Comparison of ENCODE assay signal across 9 cellular contexts in the genomic region with DNA sequence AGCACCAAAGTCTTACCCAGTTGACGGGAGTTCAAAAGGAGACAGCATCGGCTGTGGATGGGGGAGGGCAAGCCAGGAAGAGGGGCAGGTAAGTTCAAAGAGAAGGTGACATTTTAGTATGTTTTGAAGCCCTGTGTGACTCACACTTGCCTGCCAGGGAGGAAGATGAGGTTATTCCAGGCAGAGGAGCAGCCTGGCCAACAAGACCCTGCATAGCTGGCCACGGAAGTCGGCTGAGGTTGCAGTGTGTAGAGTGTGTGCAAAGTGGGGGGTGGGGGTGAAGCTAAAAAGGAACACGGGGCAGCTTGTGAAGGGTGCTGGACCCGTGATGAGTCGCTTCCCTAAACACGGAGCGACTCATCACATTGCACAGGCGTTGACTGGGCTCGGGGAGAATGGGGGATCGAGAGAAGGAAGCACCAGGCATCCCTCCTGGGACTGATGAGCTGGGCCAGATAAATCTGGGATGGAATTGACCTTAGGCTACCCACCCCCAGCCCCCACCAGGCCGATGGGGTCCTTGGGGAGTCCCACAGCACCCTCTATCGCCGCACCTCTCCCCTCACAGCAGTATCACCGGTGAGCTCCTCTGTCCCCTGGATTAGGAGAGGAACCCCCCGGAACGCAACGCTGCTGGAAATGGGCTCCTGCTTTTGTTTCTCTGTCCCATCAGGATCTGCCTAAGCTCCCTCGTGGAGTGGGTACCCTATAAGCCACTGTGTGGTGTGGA.
DNase-seq lines count a peak whose midpoint lies in the region; ATAC-seq and TF ChIP-seq lines count a peak whose summit lies in the region.
"Had no signal": no experiment of that assay in that cellular context is flagged by ENCODE, and none has a peak within 500 bp of the region (broad histone marks: within the 10 kb centered on the region; RNA-seq: fewer than 3 reads in every experiment).

No MANE protein-coding gene starts in this region.

- H3K27me3 Mint-ChIP-seq in natural killer cell treated with Interleukin-12 subunit alpha and Interleukin-12 subunit beta and Interleukin-15 and Interleukin-18, amount 100 ng/mL, for 72 hours = no peaks in the 10 kb centered on the region

- no peaks in the 10 kb centered on the region for H3K9me3 Mint-ChIP-seq in natural killer cell treated with Interleukin-12 subunit alpha and Interleukin-12 subunit beta and Interleukin-15 and Interleukin-18, amount 100 ng/mL, for 72 hours

- H4K20me1 ChIP-seq in Karpas-422 (ENCODE audit: insufficient read depth, low read depth, low read length) = no peaks in the 10 kb centered on the region

- WGBS in transverse colon (ENCODE audit: low coverage in 1 of 2), 2 donors = 78 to 80% methylated on average over 3 to 20 of the region's 20 CpGs

- H3K4me3 ChIP-seq in right atrium auricular region = no peak overlapping the region
- H3K4me3 ChIP-seq in transverse colon = no peak overlapping the region
- no peak overlapping the region for H3K4me3 ChIP-seq in Karpas-422 (ENCODE audit: low read length)
- H3K4me3 ChIP-seq: SJSA1 had no signal

- no peak for TF ChIP-seq POLR2A in transverse colon (IDR thresholded peaks at IDR 0.05)

- intact Hi-C loops in Right ventricle myocardium superior (cut with DNase I) (loop anchor here (5.0 to 10.0 kb wide), 3 partner anchors 208 to 956 kb away; no protein-coding TSS in a partner anchor), transverse colon (cut with DNase I; ENCODE audit: low total_unique reads) (no loop called here)

- H3K27ac ChIP-seq in right atrium auricular region (no peak overlapping the region), transverse colon (no peak overlapping the region), Karpas-422 (ENCODE audit: low read length) (no peak overlapping the region)
- H3K27ac ChIP-seq: SJSA1 had no signal

- H3K36me3 ChIP-seq in right atrium auricular region (no peaks in the 10 kb centered on the region), transverse colon (no peaks in the 10 kb centered on the region), Karpas-422 (ENCODE audit: insufficient read depth, low read length) (no peaks in the 10 kb centered on the region)
- H3K36me3 ChIP-seq: SJSA1 had no signal

- H3K9me3 ChIP-seq in right atrium auricular region (no peaks in the 10 kb centered on the region), transverse colon (no peaks in the 10 kb centered on the region), Karpas-422 (ENCODE audit: low read length) (no peaks in the 10 kb centered on the region)
- H3K9me3 ChIP-seq: SJSA1 had no signal

- H3K4me1 Mint-ChIP-seq in natural killer cell treated with Interleukin-12 subunit alpha and Interleukin-12 subunit beta and Interleukin-15 and Interleukin-18, amount 100 ng/mL, for 72 hours (ENCODE audit: low read depth in 2 of 2) = peaks cover 55 to 57% of the 10 kb centered on the region in 2 donors

- H3K27me3 ChIP-seq in right atrium auricular region = no peaks in the 10 kb centered on the region
- H3K27me3 ChIP-seq in transverse colon = no peaks in the 10 kb centered on the region
- H3K27me3 ChIP-seq in Karpas-422 (ENCODE audit: low read length) = no peaks in the 10 kb centered on the region
- H3K27me3 ChIP-seq: SJSA1 had no signal

- no peak overlapping the region for H3K9ac ChIP-seq in Karpas-422 (ENCODE audit: low read length)

- H3K27ac Mint-ChIP-seq in natural killer cell treated with Interleukin-12 subunit alpha and Interleukin-12 subunit beta and Interleukin-15 and Interleukin-18, amount 100 ng/mL, for 72 hours = peak overlapping the region; percentile 73 to 91

- no peak overlapping the region for H2AFZ ChIP-seq in Karpas-422 (ENCODE audit: low read length)

- no peaks in the 10 kb centered on the region for H3K36me3 Mint-ChIP-seq in natural killer cell treated with Interleukin-12 subunit alpha and Interleukin-12 subunit beta and Interleukin-15 and Interleukin-18, amount 100 ng/mL, for 72 hours

- H3K79me2 ChIP-seq in Karpas-422 (ENCODE audit: low read length) = no peaks in the 10 kb centered on the region

- H3K4me1 ChIP-seq in right atrium auricular region = no peaks in the 10 kb centered on the region
- no peaks in the 10 kb centered on the region for H3K4me1 ChIP-seq in transverse colon
- peaks cover 9% of the 10 kb centered on the region for H3K4me1 ChIP-seq in Karpas-422 (ENCODE audit: low read length)
- H3K4me1 ChIP-seq: SJSA1 had no signal

- DNase-seq in Right ventricle myocardium superior (no peak), right atrium auricular region (ENCODE audit: low spot score) (no peak), transverse colon (peak; percentile 24), Karpas-422 (no peak), mucosa of gallbladder (ENCODE audit: low spot score) (no peak)
- peak; percentile 43 to 56 for DNase-seq in activated T-helper 1 cell treated with anti-CD3 and anti-CD28 coated beads, Interleukin-2, amount 50 U/mL, for 16 hours (ENCODE audit: low read depth in 1 of 2, low spot score in 1 of 2)
- no peak for DNase-seq in natural killer cell treated with Interleukin-12 subunit alpha and Interleukin-12 subunit beta and Interleukin-15 and Interleukin-18, amount 100 ng/mL, for 72 hours (ENCODE audit: low spot score)

- TF ChIP-seq EP300 in transverse colon (IDR thresholded peaks at IDR 0.05; ENCODE audit: low read depth) = no peak

- peak; percentile 28 for ATAC-seq in Right ventricle myocardium superior (ENCODE audit: poor library complexity)
- peak; percentile 76 to 82 for ATAC-seq in natural killer cell treated with Interleukin-12 subunit alpha and Interleukin-12 subunit beta and Interleukin-15 and Interleukin-18, amount 100 ng/mL, for 72 hours
- no peak for ATAC-seq in GM18498 (IDR thresholded peaks at IDR 0.05; ENCODE audit: unreplicated experiment)

- H3K4me2 ChIP-seq in Karpas-422 (ENCODE audit: low read depth, low read length, poor library complexity, severe bottlenecking) = no peak overlapping the region

- H3K4me3 Mint-ChIP-seq in natural killer cell treated with Interleukin-12 subunit alpha and Interleukin-12 subunit beta and Interleukin-15 and Interleukin-18, amount 100 ng/mL, for 72 hours = peak overlapping the region; percentile 61

- no peaks in the 10 kb centered on the region for H3K9me2 ChIP-seq in Karpas-422 (replicated peaks; ENCODE audit: insufficient read depth, low read length)

- TF ChIP-seq CTCF in right atrium auricular region (IDR thresholded peaks at IDR 0.05) = no peak
- TF ChIP-seq CTCF in transverse colon (IDR thresholded peaks at IDR 0.05) = no peak

- in situ Hi-C loops in transverse colon (cut with MboI; ENCODE audit: low pct_ligation_motif_present in 1 of 4, low pct_unique_long_range_greater_than_20kb in 1 of 4, low sequenced_read_pairs in 3 of 4) = loop anchor here in 3 of 4 donors (10.0 to 25.0 kb wide), 2 partner anchors 206 to 208 kb away; no protein-coding TSS in a partner anchor

Comparison
In these comparisons a context has a peak if more than half of its experiments do, and no peak if none do; other contexts are left out.
1. DNase-seq: peak in activated T-helper 1 cell treated with anti-CD3 and anti-CD28 coated beads, Interleukin-2, amount 50 U/mL, for 16 hours (2 of 2) and transverse colon (single experiment); none in Right ventricle myocardium superior (single experiment), right atrium auricular region (single experiment), natural killer cell treated with Interleukin-12 subunit alpha and Interleukin-12 subunit beta and Interleukin-15 and Interleukin-18, amount 100 ng/mL, for 72 hours (single experiment), Karpas-422 (single experiment) and mucosa of gallbladder (single experiment).